ENCODE assay signal across 23 cellular contexts in the genomic region with DNA sequence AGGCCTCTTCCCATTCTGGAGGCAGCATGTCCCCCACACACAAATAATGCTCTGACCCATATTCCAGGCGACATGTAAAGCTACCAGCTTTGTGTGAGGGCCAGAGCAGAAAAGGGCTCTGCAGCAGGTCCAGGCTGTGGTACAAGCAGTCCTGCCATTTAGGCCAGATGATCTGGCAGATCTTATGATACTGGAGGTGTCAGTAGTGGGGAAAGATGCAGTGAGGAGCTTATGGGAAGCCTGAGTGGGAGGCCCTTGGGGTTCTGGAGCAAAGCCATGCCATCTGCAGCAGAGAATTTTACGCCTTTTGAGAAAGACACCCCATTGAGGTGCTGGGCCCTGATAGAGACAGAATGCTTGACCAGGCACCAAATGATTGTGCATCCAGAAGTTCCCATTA. TPM values are rescaled to one million over a fixed set of nuclear protein-coding genes. Genes with fewer than 3 reads are reported as not detected.
"Had no signal": no experiment of that assay in that cellular context is flagged by ENCODE, and none has a peak within 500 bp of the region (broad histone marks: within the 10 kb centered on the region; RNA-seq: fewer than 3 reads in every experiment).

No MANE protein-coding gene starts in this region.

- H3K9me3 Mint-ChIP-seq: IgD-negative memory B cell had no signal

- H3K27me3 Mint-ChIP-seq: IgD-negative memory B cell had no signal

- H3K4me1 Mint-ChIP-seq: IgD-negative memory B cell had no signal

- H3K36me3 Mint-ChIP-seq: IgD-negative memory B cell had no signal

- H3K27ac ChIP-seq: HL-60, KMS-11, RWPE1 had no signal

- H3K27ac Mint-ChIP-seq: IgD-negative memory B cell had no signal

- H3K4me3 Mint-ChIP-seq: IgD-negative memory B cell had no signal

- DNase-seq: Kasumi-1; MM.1S; NCI-H1436; NCI-H187; NCI-H2081 treated with DMSO at 0.1 percent for 48 hours; NCI-H2171; NCI-H226; NCI-H446; NCI-H510A treated with DMSO at 0.1 percent for 48 hours; NCI-H526; NCI-H82; NK-92 treated with Interleukin-12 subunit alpha and Interleukin-12 subunit beta, amount 100 ng/mL, for 24 hours; PC-3; SHP77; SK-N-SH had no signal

- H3K4me3 ChIP-seq: K562 had no signal

- ATAC-seq: K562, Panc1, PC-3 had no signal

- H3K9me3 ChIP-seq: SK-N-SH had no signal

RNA-seq across cellular contexts. Expression of a gene that starts 7.7 kb away (rescaled TPM):
- total RNA-seq: OCI-LY7, PC-3 had no signal
- polyA plus RNA-seq: IgD-negative memory B cell had no signal

RNA-seq across cellular contexts. Expression of a gene that starts 17.8 kb away (rescaled TPM):
- total RNA-seq: M059J had no signal

RNA-seq across cellular contexts. Expression of a gene that starts 29.7 kb away (rescaled TPM):
- total RNA-seq: OCI-LY7 had no signal
